19 cellular contexts compared by ENCODE assay signal in the genomic region with DNA sequence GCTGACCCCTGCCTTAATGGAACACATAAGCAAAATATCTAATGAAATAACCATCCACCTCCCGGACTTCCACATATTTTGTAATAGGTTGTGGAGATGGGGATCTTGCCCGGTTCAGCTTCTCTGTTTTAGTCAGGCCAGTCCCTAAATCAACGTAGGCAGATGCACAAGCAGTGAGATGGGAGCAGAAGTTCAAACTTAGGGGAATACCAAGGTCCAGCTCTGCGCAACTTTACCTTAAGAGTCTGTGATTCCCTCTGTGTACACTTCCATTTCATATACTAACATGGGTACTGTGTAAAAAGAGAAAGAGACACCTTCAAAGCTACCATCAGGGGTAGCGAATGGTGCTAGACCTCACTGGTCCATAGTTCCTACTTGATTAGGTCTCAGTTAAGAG.
DNase-seq lines count a peak whose midpoint lies in the region; ATAC-seq, FAIRE-seq and TF ChIP-seq lines count a peak whose summit lies in the region.
"Had no signal": no experiment of that assay in that cellular context is flagged by ENCODE, and none has a peak within 500 bp of the region (broad histone marks: within the 10 kb centered on the region; RNA-seq: fewer than 3 reads in every experiment).

No MANE protein-coding gene starts in this region.

- TF ChIP-seq CTCF in GM12878 (IDR thresholded peaks at IDR 0.05 in 2 of 3, conservative IDR thresholded peaks at IDR 0.05 in 1 of 3; ENCODE audit: control insufficient read depth in 2 of 3, extremely low read depth in 1 of 3, insufficient read depth in 1 of 3, low read depth in 3 of 3, low read length in 3 of 3) = no peak
- no peak for TF ChIP-seq CTCF in type B pancreatic cell (conservative IDR thresholded peaks at IDR 0.05)

- peaks cover 20% of the 10 kb centered on the region for H3K4me1 ChIP-seq in GM12878 (ENCODE audit: control insufficient read depth, insufficient read depth, low read length)
- H3K4me1 ChIP-seq: BLaER1, Caco-2 had no signal

- H2AFZ ChIP-seq in GM12878 (ENCODE audit: control insufficient read depth, low read depth, low read length) = peak overlapping the region; percentile 33
- H2AFZ ChIP-seq: GM23248 had no signal

- H3K9me3 Mint-ChIP-seq in type B pancreatic cell = no peaks in the 10 kb centered on the region
- H3K9me3 Mint-ChIP-seq: CD8-positive, alpha-beta memory T cell had no signal

- no peaks in the 10 kb centered on the region for H3K79me2 ChIP-seq in GM12878 (ENCODE audit: control insufficient read depth, insufficient read depth, low read length)

- H3K27me3 ChIP-seq in GM12878 (replicated peaks in 1 of 2; ENCODE audit: control insufficient read depth in 2 of 2, insufficient read depth in 2 of 2, low read length in 1 of 2) = no peaks in the 10 kb centered on the region
- H3K27me3 ChIP-seq: BLaER1 had no signal

- TF ChIP-seq POLR2A in GM12878 (IDR thresholded peaks at IDR 0.05; ENCODE audit: low read depth, low read length) = no peak

- H3K9me3 ChIP-seq in GM12878 (replicated peaks; ENCODE audit: control insufficient read depth, insufficient read depth, low read length) = no peaks in the 10 kb centered on the region
- H3K9me3 ChIP-seq: BLaER1, Caco-2 had no signal

- no peaks in the 10 kb centered on the region for H3K4me1 Mint-ChIP-seq in type B pancreatic cell (ENCODE audit: unreplicated experiment)
- H3K4me1 Mint-ChIP-seq: CD8-positive, alpha-beta memory T cell had no signal

- no peak for DNase-seq in GM12878 (ENCODE audit: low read depth, low spot score)
- no peak for DNase-seq in activated naive CD4-positive, alpha-beta T cell treated with Interleukin-2 at 50 U/mL for 16 hours
- no peak for DNase-seq in stimulated activated CD4-positive, alpha-beta T cell treated with anti-CD3 and anti-CD28 coated beads, Interleukin-2, amount 100 ng/mL, for 48 hours
- DNase-seq in type B pancreatic cell (ENCODE audit: extremely low spot score, unreplicated experiment) = no peak
- no peak for DNase-seq in GM19239 (ENCODE audit: insufficient read length, low spot score)
- DNase-seq: 8988T; AML-193; Caco-2; CD8-positive, alpha-beta memory T cell; DND-41; GDM1 had no signal

- CTCF ChIA-PET in GM12878 (lab: Yijun Ruan, JAX) = interaction anchor here (0.6 to 10.6 kb wide), 35 partner anchors 10 to 841 kb away, joined by 3 to 792 read pairs (median 5); a partner anchor contains a TSS

- POLR2A ChIA-PET in GM12878 (lab: Charles Lee) = interaction anchor here (0.6 to 3.3 kb wide), 12 partner anchors 20 to 601 kb away, joined by 3 to 32 read pairs (median 4); no protein-coding TSS in a partner anchor

- TSS peak; percentile 26 for BruUV-seq in GM12878 (replicated peaks; lab: Mats Ljungman, UMichigan)

- FAIRE-seq in GM12878 (lab: Jason Lieb, UNC) = no peak
- no peak for FAIRE-seq in GM19239 (lab: Jason Lieb, UNC)
- FAIRE-seq: H54 had no signal

- intact Hi-C loops in GM12878 (cut with micrococcal nuclease; ENCODE audit: unreplicated experiment) = loop anchor here (5.0 to 10.0 kb wide), 5 partner anchors 38 to 383 kb away; a partner anchor contains a TSS

- TF ChIP-seq EP300 in GM12878 (IDR thresholded peaks at IDR 0.05; ENCODE audit: borderline replicate concordance in 1 of 2, control insufficient read depth in 1 of 2, low read depth in 2 of 2, low read length in 2 of 2) = no peak

- 47% methylated on average over 5 of the region's 5 CpGs for WGBS in GM12878 (ENCODE audit: insufficient coverage, insufficient replicate concordance, low lambda C conversion rate, missing lambda C conversion rate)

- peaks cover 4% of the 10 kb centered on the region for H3K27me3 Mint-ChIP-seq in type B pancreatic cell

- peak overlapping the region; percentile 13 for H3K27ac ChIP-seq in GM12878 (ENCODE audit: control insufficient read depth, insufficient read depth)
- H3K27ac ChIP-seq: BLaER1, GM23248, KMS-11 had no signal

- no peak overlapping the region for H3K4me3 Mint-ChIP-seq in type B pancreatic cell
- H3K4me3 Mint-ChIP-seq: CD8-positive, alpha-beta memory T cell had no signal

- no peak overlapping the region for H3K4me3 ChIP-seq in GM12878
- H3K4me3 ChIP-seq: BLaER1, GM23248 had no signal

- no peaks in the 10 kb centered on the region for H3K36me3 Mint-ChIP-seq in type B pancreatic cell
- H3K36me3 Mint-ChIP-seq: CD8-positive, alpha-beta memory T cell had no signal

- in situ Hi-C loops in GM12878 (cut with MboI) = no loop called here

- H3K36me3 ChIP-seq in GM12878 (ENCODE audit: control insufficient read depth in 2 of 2, insufficient read depth in 2 of 2, low read length in 1 of 2) = no peaks in the 10 kb centered on the region
- H3K36me3 ChIP-seq: BLaER1 had no signal

- RAD21 ChIA-PET in GM12878 (lab: Charles Lee; ENCODE audit: unreplicated experiment) = interaction anchor here (0.6 to 14.4 kb wide), 34 partner anchors 9 to 830 kb away, joined by 3 to 582 read pairs (median 4); no protein-coding TSS in a partner anchor

- 0 out of 2 replicates have a peak overlapping the region, but pooled peaks have one; percentile 12 for H3K4me2 ChIP-seq in GM12878 (ENCODE audit: control insufficient read depth, insufficient read depth)
- H3K4me2 ChIP-seq: BLaER1, KMS-11 had no signal

- TF ChIP-seq RAD21 in GM12878 (IDR thresholded peaks at IDR 0.05; ENCODE audit: insufficient read depth, low read depth, low read length) = no peak

- no peaks in the 10 kb centered on the region for H4K20me1 ChIP-seq in GM12878 (ENCODE audit: control insufficient read depth, insufficient read depth)
- H4K20me1 ChIP-seq: BLaER1 had no signal

- H3K27ac Mint-ChIP-seq in type B pancreatic cell = no peak overlapping the region
- H3K27ac Mint-ChIP-seq: CD8-positive, alpha-beta memory T cell had no signal

- ATAC-seq in GM18498 (IDR thresholded peaks at IDR 0.05; ENCODE audit: unreplicated experiment) = peak; percentile 44
- ATAC-seq in GM19463 (IDR thresholded peaks at IDR 0.05; ENCODE audit: unreplicated experiment) = peak; percentile 58
- peak; percentile 54 for ATAC-seq in HG02759 (IDR thresholded peaks at IDR 0.05; ENCODE audit: unreplicated experiment)
- ATAC-seq in GM12878 = peak; percentile 65
- ATAC-seq: HCT116 had no signal

- SMC1A ChIA-PET in GM12878 (lab: Charles Lee; ENCODE audit: uncharacterized antibody, unreplicated experiment) = interaction anchor here (0.6 to 9.4 kb wide), 34 partner anchors 9 to 830 kb away, joined by 3 to 686 read pairs (median 7); no protein-coding TSS in a partner anchor

- no peak overlapping the region for H3K9ac ChIP-seq in GM12878 (ENCODE audit: control insufficient read depth, insufficient read depth, low read length)
- H3K9ac ChIP-seq: BLaER1, GM23248, KMS-11 had no signal

TF ChIP-seq in GM12878, 131 proteins besides CTCF, POLR2A, EP300 and RAD21:
- TF ChIP-seq IKZF1 (conservative IDR thresholded peaks at IDR 0.05) = peak; percentile 39
- no peak for TF ChIP-seq ZBED1 (IDR thresholded peaks at IDR 0.05; ENCODE audit: borderline replicate concordance)
TF ChIP-seq in GM12878: peak in this region for 1.
